1 cellular context compared by ENCODE assay signal in genomic region chr1:12505639-12506311, GRCh38.
TF ChIP-seq lines count a peak whose summit lies in the region.

No MANE protein-coding gene starts in this region.

TF ChIP-seq in K562, 482 proteins besides CTCF, POLR2A, EP300 and RAD21 (continued from another document):
- no peak for TF ChIP-seq EWSR1 (IDR thresholded peaks at IDR 0.05; ENCODE audit: borderline replicate concordance, low read depth, partially characterized antibody)
- TF ChIP-seq ZNF134 (CRISPR knock-in tag; conservative IDR thresholded peaks at IDR 0.05) = no peak
- TF ChIP-seq ZNF133 (CRISPR knock-in tag; IDR thresholded peaks at IDR 0.05) = no peak
- no peak for TF ChIP-seq FOS (IDR thresholded peaks at IDR 0.05; ENCODE audit: extremely low read depth, insufficient read length)
- no peak for TF ChIP-seq ZNF764 (CRISPR knock-in tag; IDR thresholded peaks at IDR 0.05; ENCODE audit: low read depth)
- TF ChIP-seq ZNF431 (CRISPR knock-in tag; IDR thresholded peaks at IDR 0.05) = no peak
- no peak for TF ChIP-seq ELK1 (CRISPR knock-in tag; IDR thresholded peaks at IDR 0.05)
